In the genomic region with DNA sequence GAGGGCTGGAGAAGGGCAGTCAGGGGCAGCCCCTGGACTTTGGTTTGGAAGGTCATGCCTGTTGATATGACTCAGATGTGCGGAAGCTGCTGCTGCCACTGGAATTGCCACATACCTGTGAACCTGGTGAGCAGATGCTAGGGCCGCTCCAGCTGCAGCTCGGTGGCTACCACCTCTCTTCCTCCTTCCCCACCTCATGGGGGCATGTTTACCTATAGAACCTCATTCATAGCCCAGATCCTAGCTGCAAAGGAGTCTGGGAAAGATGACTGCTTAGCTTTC, we compare ENCODE assay signal across 1 cellular context.
TF ChIP-seq lines count a peak whose summit lies in the region.

No MANE protein-coding gene starts in this region.

TF ChIP-seq in HepG2, 621 proteins besides CTCF, POLR2A, EP300 and RAD21 (continued from another document and continues in another):
- TF ChIP-seq, protein P1, sequence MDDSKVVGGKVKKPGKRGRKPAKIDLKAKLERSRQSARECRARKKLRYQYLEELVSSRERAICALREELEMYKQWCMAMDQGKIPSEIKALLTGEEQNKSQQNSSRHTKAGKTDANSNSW (CRISPR knock-in tag; IDR thresholded peaks at IDR 0.05; ENCODE audit: borderline replicate concordance) = no peak
- TF ChIP-seq FOXK2 (IDR thresholded peaks at IDR 0.05) = no peak
- TF ChIP-seq ZNF572 (CRISPR knock-in tag; IDR thresholded peaks at IDR 0.05) = no peak
- TF ChIP-seq ZNF17 (CRISPR knock-in tag; IDR thresholded peaks at IDR 0.05) = no peak
- no peak for TF ChIP-seq TSC22D2 (CRISPR knock-in tag; IDR thresholded peaks at IDR 0.05; ENCODE audit: borderline replicate concordance)
- no peak for TF ChIP-seq TOPORS (CRISPR knock-in tag; IDR thresholded peaks at IDR 0.05)
- no peak for TF ChIP-seq TAF1 (CRISPR knock-in tag; IDR thresholded peaks at IDR 0.05)
- TF ChIP-seq, protein P2, sequence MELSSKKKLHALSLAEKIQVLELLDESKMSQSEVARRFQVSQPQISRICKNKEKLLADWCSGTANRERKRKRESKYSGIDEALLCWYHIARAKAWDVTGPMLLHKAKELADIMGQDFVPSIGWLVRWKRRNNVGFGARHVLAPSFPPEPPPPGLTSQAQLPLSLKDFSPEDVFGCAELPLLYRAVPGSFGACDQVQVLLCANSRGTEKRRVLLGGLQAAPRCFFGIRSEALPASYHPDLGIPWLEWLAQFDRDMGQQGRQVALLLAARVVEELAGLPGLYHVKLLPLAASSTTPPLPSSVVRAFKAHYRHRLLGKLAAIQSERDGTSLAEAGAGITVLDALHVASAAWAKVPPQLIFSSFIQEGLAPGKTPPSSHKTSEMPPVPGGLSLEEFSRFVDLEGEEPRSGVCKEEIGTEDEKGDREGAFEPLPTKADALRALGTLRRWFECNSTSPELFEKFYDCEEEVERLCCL (CRISPR knock-in tag; IDR thresholded peaks at IDR 0.05; ENCODE audit: borderline replicate concordance) = no peak
- TF ChIP-seq CENPX (CRISPR knock-in tag; IDR thresholded peaks at IDR 0.05) = no peak
- TF ChIP-seq REXO4 (CRISPR knock-in tag; IDR thresholded peaks at IDR 0.05; ENCODE audit: borderline replicate concordance) = no peak
- TF ChIP-seq HNRNPLL (IDR thresholded peaks at IDR 0.05; ENCODE audit: low read depth, low read length, poor library complexity, severe bottlenecking) = no peak
- no peak for TF ChIP-seq CHD2 (IDR thresholded peaks at IDR 0.05; ENCODE audit: low read depth, low read length)
- TF ChIP-seq, protein P3, sequence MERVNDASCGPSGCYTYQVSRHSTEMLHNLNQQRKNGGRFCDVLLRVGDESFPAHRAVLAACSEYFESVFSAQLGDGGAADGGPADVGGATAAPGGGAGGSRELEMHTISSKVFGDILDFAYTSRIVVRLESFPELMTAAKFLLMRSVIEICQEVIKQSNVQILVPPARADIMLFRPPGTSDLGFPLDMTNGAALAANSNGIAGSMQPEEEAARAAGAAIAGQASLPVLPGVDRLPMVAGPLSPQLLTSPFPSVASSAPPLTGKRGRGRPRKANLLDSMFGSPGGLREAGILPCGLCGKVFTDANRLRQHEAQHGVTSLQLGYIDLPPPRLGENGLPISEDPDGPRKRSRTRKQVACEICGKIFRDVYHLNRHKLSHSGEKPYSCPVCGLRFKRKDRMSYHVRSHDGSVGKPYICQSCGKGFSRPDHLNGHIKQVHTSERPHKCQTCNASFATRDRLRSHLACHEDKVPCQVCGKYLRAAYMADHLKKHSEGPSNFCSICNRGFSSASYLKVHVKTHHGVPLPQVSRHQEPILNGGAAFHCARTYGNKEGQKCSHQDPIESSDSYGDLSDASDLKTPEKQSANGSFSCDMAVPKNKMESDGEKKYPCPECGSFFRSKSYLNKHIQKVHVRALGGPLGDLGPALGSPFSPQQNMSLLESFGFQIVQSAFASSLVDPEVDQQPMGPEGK (CRISPR knock-in tag; IDR thresholded peaks at IDR 0.05) = 0 out of 2 replicates have a peak, but pooled peaks have one; percentile 26
- TF ChIP-seq ZBTB8A (CRISPR knock-in tag; IDR thresholded peaks at IDR 0.05; ENCODE audit: borderline replicate concordance, low read depth) = no peak
- TF ChIP-seq MXD4 (CRISPR knock-in tag; IDR thresholded peaks at IDR 0.05) = no peak
- no peak for TF ChIP-seq ZNF839 (CRISPR knock-in tag; IDR thresholded peaks at IDR 0.05; ENCODE audit: borderline replicate concordance)
- no peak for TF ChIP-seq ZNF569 (CRISPR knock-in tag; IDR thresholded peaks at IDR 0.05; ENCODE audit: borderline replicate concordance)
- TF ChIP-seq, protein P4, sequence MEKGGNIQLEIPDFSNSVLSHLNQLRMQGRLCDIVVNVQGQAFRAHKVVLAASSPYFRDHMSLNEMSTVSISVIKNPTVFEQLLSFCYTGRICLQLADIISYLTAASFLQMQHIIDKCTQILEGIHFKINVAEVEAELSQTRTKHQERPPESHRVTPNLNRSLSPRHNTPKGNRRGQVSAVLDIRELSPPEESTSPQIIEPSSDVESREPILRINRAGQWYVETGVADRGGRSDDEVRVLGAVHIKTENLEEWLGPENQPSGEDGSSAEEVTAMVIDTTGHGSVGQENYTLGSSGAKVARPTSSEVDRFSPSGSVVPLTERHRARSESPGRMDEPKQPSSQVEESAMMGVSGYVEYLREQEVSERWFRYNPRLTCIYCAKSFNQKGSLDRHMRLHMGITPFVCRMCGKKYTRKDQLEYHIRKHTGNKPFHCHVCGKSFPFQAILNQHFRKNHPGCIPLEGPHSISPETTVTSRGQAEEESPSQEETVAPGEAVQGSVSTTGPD (CRISPR knock-in tag; IDR thresholded peaks at IDR 0.05) = no peak
- no peak for TF ChIP-seq NFKBIZ (CRISPR knock-in tag; IDR thresholded peaks at IDR 0.05)
- no peak for TF ChIP-seq ISL2 (CRISPR knock-in tag; IDR thresholded peaks at IDR 0.05)
- TF ChIP-seq SOX13 (IDR thresholded peaks at IDR 0.05) = no peak; the same call in 1 of the 2 replicates
- TF ChIP-seq SOX13 (CRISPR knock-in tag; conservative IDR thresholded peaks at IDR 0.05 in 1 of 2, IDR thresholded peaks at IDR 0.05 in 1 of 2) = peak in 1 of 2 experiments; percentile 19; a peak in 1 of 4 replicates
- peak; percentile 53 for TF ChIP-seq SAP130 (CRISPR knock-in tag; IDR thresholded peaks at IDR 0.05; ENCODE audit: low read depth)
- TF ChIP-seq, protein P5, sequence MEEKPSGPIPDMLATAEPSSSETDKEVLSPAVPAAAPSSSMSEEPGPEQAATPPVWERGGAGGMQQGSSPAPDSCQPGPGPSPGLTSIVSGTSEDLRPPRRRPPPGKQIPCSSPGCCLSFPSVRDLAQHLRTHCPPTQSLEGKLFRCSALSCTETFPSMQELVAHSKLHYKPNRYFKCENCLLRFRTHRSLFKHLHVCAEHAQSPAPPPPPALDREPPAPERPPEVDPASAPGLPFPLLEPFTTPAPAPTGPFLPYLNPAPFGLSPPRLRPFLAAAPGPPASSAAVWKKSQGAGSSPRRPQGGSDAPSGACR (CRISPR knock-in tag; IDR thresholded peaks at IDR 0.05) = no peak
- no peak for TF ChIP-seq MED8 (CRISPR knock-in tag; IDR thresholded peaks at IDR 0.05; ENCODE audit: insufficient replicate concordance)
- no peak for TF ChIP-seq NFATC3 (CRISPR knock-in tag; IDR thresholded peaks at IDR 0.05)
- TF ChIP-seq ZNF263 (CRISPR knock-in tag; IDR thresholded peaks at IDR 0.05) = no peak
- TF ChIP-seq, protein P6, sequence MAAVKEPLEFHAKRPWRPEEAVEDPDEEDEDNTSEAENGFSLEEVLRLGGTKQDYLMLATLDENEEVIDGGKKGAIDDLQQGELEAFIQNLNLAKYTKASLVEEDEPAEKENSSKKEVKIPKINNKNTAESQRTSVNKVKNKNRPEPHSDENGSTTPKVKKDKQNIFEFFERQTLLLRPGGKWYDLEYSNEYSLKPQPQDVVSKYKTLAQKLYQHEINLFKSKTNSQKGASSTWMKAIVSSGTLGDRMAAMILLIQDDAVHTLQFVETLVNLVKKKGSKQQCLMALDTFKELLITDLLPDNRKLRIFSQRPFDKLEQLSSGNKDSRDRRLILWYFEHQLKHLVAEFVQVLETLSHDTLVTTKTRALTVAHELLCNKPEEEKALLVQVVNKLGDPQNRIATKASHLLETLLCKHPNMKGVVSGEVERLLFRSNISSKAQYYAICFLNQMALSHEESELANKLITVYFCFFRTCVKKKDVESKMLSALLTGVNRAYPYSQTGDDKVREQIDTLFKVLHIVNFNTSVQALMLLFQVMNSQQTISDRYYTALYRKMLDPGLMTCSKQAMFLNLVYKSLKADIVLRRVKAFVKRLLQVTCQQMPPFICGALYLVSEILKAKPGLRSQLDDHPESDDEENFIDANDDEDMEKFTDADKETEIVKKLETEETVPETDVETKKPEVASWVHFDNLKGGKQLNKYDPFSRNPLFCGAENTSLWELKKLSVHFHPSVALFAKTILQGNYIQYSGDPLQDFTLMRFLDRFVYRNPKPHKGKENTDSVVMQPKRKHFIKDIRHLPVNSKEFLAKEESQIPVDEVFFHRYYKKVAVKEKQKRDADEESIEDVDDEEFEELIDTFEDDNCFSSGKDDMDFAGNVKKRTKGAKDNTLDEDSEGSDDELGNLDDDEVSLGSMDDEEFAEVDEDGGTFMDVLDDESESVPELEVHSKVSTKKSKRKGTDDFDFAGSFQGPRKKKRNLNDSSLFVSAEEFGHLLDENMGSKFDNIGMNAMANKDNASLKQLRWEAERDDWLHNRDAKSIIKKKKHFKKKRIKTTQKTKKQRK (IDR thresholded peaks at IDR 0.05; ENCODE audit: low read length) = no peak
- no peak for TF ChIP-seq SKI (IDR thresholded peaks at IDR 0.05; ENCODE audit: partially characterized antibody)
- no peak for TF ChIP-seq NCOA1 (CRISPR knock-in tag; IDR thresholded peaks at IDR 0.05)
- TF ChIP-seq NR2C2 (CRISPR knock-in tag; IDR thresholded peaks at IDR 0.05; ENCODE audit: borderline replicate concordance) = peak; percentile 47; the same call in 1 of the 2 replicates
- TF ChIP-seq, protein P7, sequence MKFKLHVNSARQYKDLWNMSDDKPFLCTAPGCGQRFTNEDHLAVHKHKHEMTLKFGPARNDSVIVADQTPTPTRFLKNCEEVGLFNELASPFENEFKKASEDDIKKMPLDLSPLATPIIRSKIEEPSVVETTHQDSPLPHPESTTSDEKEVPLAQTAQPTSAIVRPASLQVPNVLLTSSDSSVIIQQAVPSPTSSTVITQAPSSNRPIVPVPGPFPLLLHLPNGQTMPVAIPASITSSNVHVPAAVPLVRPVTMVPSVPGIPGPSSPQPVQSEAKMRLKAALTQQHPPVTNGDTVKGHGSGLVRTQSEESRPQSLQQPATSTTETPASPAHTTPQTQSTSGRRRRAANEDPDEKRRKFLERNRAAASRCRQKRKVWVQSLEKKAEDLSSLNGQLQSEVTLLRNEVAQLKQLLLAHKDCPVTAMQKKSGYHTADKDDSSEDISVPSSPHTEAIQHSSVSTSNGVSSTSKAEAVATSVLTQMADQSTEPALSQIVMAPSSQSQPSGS (CRISPR knock-in tag; IDR thresholded peaks at IDR 0.05) = no peak
- TF ChIP-seq, protein P8, sequence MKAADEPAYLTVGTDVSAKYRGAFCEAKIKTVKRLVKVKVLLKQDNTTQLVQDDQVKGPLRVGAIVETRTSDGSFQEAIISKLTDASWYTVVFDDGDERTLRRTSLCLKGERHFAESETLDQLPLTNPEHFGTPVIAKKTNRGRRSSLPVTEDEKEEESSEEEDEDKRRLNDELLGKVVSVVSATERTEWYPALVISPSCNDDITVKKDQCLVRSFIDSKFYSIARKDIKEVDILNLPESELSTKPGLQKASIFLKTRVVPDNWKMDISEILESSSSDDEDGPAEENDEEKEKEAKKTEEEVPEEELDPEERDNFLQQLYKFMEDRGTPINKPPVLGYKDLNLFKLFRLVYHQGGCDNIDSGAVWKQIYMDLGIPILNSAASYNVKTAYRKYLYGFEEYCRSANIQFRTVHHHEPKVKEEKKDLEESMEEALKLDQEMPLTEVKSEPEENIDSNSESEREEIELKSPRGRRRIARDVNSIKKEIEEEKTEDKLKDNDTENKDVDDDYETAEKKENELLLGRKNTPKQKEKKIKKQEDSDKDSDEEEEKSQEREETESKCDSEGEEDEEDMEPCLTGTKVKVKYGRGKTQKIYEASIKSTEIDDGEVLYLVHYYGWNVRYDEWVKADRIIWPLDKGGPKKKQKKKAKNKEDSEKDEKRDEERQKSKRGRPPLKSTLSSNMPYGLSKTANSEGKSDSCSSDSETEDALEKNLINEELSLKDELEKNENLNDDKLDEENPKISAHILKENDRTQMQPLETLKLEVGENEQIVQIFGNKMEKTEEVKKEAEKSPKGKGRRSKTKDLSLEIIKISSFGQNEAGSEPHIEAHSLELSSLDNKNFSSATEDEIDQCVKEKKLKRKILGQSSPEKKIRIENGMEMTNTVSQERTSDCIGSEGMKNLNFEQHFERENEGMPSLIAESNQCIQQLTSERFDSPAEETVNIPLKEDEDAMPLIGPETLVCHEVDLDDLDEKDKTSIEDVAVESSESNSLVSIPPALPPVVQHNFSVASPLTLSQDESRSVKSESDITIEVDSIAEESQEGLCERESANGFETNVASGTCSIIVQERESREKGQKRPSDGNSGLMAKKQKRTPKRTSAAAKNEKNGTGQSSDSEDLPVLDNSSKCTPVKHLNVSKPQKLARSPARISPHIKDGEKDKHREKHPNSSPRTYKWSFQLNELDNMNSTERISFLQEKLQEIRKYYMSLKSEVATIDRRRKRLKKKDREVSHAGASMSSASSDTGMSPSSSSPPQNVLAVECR (CRISPR knock-in tag; IDR thresholded peaks at IDR 0.05; ENCODE audit: borderline replicate concordance) = no peak
- TF ChIP-seq, protein P9, sequence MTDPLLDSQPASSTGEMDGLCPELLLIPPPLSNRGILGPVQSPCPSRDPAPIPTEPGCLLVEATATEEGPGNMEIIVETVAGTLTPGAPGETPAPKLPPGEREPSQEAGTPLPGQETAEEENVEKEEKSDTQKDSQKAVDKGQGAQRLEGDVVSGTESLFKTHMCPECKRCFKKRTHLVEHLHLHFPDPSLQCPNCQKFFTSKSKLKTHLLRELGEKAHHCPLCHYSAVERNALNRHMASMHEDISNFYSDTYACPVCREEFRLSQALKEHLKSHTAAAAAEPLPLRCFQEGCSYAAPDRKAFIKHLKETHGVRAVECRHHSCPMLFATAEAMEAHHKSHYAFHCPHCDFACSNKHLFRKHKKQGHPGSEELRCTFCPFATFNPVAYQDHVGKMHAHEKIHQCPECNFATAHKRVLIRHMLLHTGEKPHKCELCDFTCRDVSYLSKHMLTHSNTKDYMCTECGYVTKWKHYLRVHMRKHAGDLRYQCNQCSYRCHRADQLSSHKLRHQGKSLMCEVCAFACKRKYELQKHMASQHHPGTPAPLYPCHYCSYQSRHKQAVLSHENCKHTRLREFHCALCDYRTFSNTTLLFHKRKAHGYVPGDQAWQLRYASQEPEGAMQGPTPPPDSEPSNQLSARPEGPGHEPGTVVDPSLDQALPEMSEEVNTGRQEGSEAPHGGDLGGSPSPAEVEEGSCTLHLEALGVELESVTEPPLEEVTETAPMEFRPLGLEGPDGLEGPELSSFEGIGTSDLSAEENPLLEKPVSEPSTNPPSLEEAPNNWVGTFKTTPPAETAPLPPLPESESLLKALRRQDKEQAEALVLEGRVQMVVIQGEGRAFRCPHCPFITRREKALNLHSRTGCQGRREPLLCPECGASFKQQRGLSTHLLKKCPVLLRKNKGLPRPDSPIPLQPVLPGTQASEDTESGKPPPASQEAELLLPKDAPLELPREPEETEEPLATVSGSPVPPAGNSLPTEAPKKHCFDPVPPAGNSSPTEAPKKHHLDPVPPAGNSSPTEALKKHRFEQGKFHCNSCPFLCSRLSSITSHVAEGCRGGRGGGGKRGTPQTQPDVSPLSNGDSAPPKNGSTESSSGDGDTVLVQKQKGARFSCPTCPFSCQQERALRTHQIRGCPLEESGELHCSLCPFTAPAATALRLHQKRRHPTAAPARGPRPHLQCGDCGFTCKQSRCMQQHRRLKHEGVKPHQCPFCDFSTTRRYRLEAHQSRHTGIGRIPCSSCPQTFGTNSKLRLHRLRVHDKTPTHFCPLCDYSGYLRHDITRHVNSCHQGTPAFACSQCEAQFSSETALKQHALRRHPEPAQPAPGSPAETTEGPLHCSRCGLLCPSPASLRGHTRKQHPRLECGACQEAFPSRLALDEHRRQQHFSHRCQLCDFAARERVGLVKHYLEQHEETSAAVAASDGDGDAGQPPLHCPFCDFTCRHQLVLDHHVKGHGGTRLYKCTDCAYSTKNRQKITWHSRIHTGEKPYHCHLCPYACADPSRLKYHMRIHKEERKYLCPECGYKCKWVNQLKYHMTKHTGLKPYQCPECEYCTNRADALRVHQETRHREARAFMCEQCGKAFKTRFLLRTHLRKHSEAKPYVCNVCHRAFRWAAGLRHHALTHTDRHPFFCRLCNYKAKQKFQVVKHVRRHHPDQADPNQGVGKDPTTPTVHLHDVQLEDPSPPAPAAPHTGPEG (CRISPR knock-in tag; IDR thresholded peaks at IDR 0.05) = no peak
- no peak for TF ChIP-seq ZNF550 (CRISPR knock-in tag; IDR thresholded peaks at IDR 0.05; ENCODE audit: borderline replicate concordance)
